1 cellular context compared by ENCODE assay signal in genomic region chr3:128151758-128152274, GRCh38.
A peak's percentile ranks its signal among the peaks of the same experiment; 100 is the strongest.
TF ChIP-seq lines count a peak whose summit lies in the region.

No MANE protein-coding gene starts in this region.

TF ChIP-seq in HepG2, 621 proteins besides CTCF, POLR2A, EP300 and RAD21 (continued from another document and continues in another):
- no peak for TF ChIP-seq THYN1 (CRISPR knock-in tag; IDR thresholded peaks at IDR 0.05; ENCODE audit: borderline replicate concordance, low read depth)
- no peak for TF ChIP-seq SOX6 (IDR thresholded peaks at IDR 0.05)
- TF ChIP-seq SOX6 (CRISPR knock-in tag; IDR thresholded peaks at IDR 0.05): peak; percentile 72
- TF ChIP-seq TAF1 (CRISPR knock-in tag; IDR thresholded peaks at IDR 0.05): no peak; the same call in 1 of the 2 replicates
- TF ChIP-seq ZNF713 (CRISPR knock-in tag; IDR thresholded peaks at IDR 0.05): no peak
- peak; percentile 99 for TF ChIP-seq MAX (IDR thresholded peaks at IDR 0.05)
- peak; percentile 78 for TF ChIP-seq MNT (IDR thresholded peaks at IDR 0.05)
- no peak for TF ChIP-seq ZNF224 (CRISPR knock-in tag; IDR thresholded peaks at IDR 0.05)
- TF ChIP-seq FOXA3 (CRISPR knock-in tag; IDR thresholded peaks at IDR 0.05): peak; percentile 61
- no peak for TF ChIP-seq ARNTL (CRISPR knock-in tag; IDR thresholded peaks at IDR 0.05)
- peak; percentile 83 for TF ChIP-seq HOMEZ (CRISPR knock-in tag; IDR thresholded peaks at IDR 0.05; ENCODE audit: low read depth)
- peak; percentile 73 for TF ChIP-seq ZNF501 (CRISPR knock-in tag; IDR thresholded peaks at IDR 0.05)
- peak; percentile 87 for TF ChIP-seq ARID5B (CRISPR knock-in tag; IDR thresholded peaks at IDR 0.05)
- no peak for TF ChIP-seq KDM4B (CRISPR knock-in tag; IDR thresholded peaks at IDR 0.05)
- no peak for TF ChIP-seq CHD2 (IDR thresholded peaks at IDR 0.05; ENCODE audit: low read depth, low read length)
- no peak for TF ChIP-seq MATR3 (CRISPR knock-in tag; IDR thresholded peaks at IDR 0.05)
- no peak for TF ChIP-seq ZUFSP (CRISPR knock-in tag; IDR thresholded peaks at IDR 0.05; ENCODE audit: borderline replicate concordance)
- no peak for TF ChIP-seq ARHGAP35 (CRISPR knock-in tag; IDR thresholded peaks at IDR 0.05; ENCODE audit: borderline replicate concordance)
- no peak for TF ChIP-seq ZNF275 (CRISPR knock-in tag; IDR thresholded peaks at IDR 0.05; ENCODE audit: borderline replicate concordance)
- no peak for TF ChIP-seq ZNF572 (CRISPR knock-in tag; IDR thresholded peaks at IDR 0.05)
- TF ChIP-seq NFATC3 (CRISPR knock-in tag; IDR thresholded peaks at IDR 0.05): no peak
- TF ChIP-seq THAP11 (CRISPR knock-in tag; IDR thresholded peaks at IDR 0.05): peak; percentile 79
- peak; percentile 68 for TF ChIP-seq RBFOX2 (IDR thresholded peaks at IDR 0.05; ENCODE audit: low read depth, low read length)
- 0 out of 2 replicates have a peak, but pooled peaks have one; percentile 33 for TF ChIP-seq MIER2 (CRISPR knock-in tag; IDR thresholded peaks at IDR 0.05)
- peak; percentile 80 for TF ChIP-seq KMT2B (CRISPR knock-in tag; IDR thresholded peaks at IDR 0.05)
- no peak for TF ChIP-seq HNRNPK (IDR thresholded peaks at IDR 0.05; ENCODE audit: low read depth, low read length, poor library complexity, severe bottlenecking)
- TF ChIP-seq HNF4G (IDR thresholded peaks at IDR 0.05; ENCODE audit: borderline replicate concordance, low read depth, low read length): peak; percentile 98
- peak; percentile 96 for TF ChIP-seq HNF4G (CRISPR knock-in tag; IDR thresholded peaks at IDR 0.05; ENCODE audit: borderline replicate concordance, low read depth)
- TF ChIP-seq TMF1 (CRISPR knock-in tag; IDR thresholded peaks at IDR 0.05; ENCODE audit: low read depth): no peak
- no peak for TF ChIP-seq ZNF556 (CRISPR knock-in tag; IDR thresholded peaks at IDR 0.05; ENCODE audit: borderline replicate concordance)
- no peak for TF ChIP-seq ZBTB40 (IDR thresholded peaks at IDR 0.05)
- no peak; the same call in 1 of the 2 replicates for TF ChIP-seq ZBTB40 (CRISPR knock-in tag; IDR thresholded peaks at IDR 0.05)
- TF ChIP-seq CSRNP2 (CRISPR knock-in tag; conservative IDR thresholded peaks at IDR 0.05; ENCODE audit: low read depth): no peak
- no peak for TF ChIP-seq LCORL (IDR thresholded peaks at IDR 0.05)
- TF ChIP-seq LCORL (CRISPR knock-in tag; IDR thresholded peaks at IDR 0.05): peak; percentile 73; the same call in 1 of the 2 replicates
- TF ChIP-seq ZMYM4 (CRISPR knock-in tag; IDR thresholded peaks at IDR 0.05): peak; percentile 89
- no peak for TF ChIP-seq FOXP1 (IDR thresholded peaks at IDR 0.05)
- TF ChIP-seq FOXP1 (CRISPR knock-in tag; IDR thresholded peaks at IDR 0.05): no peak; the same call in 1 of the 2 replicates
